1 cellular context compared by ENCODE assay signal in genomic region chr11:114075891-114076441, GRCh38.
TF ChIP-seq lines count a peak whose summit lies in the region.

No MANE protein-coding gene starts in this region.

TF ChIP-seq in HCT116, 20 proteins besides CTCF, POLR2A, EP300 and RAD21 (continued from another document):
- TF ChIP-seq REST (IDR thresholded peaks at IDR 0.05; ENCODE audit: low read depth) (no peak), YY1 (IDR thresholded peaks at IDR 0.05; ENCODE audit: extremely low read depth, insufficient replicate concordance, low read depth, low read length) (no peak), ATF3 (IDR thresholded peaks at IDR 0.05) (no peak), POLR2AphosphoS5 (IDR thresholded peaks at IDR 0.05; ENCODE audit: low read depth, low read length) (no peak), SRF (IDR thresholded peaks at IDR 0.05; ENCODE audit: low read depth) (no peak)
TF ChIP-seq in HCT116: peak in this region for 0.
